ENCODE assay signal across 1 cellular context in genomic region chr22:31399211-31400022, GRCh38.
TF ChIP-seq lines count a peak whose summit lies in the region.

Gene DRG1 (plus strand): TSS chr22:31399604. CDS start chr22:31399684, 80 bp downstream.

TF ChIP-seq in K562, 482 proteins besides CTCF, POLR2A, EP300 and RAD21 (continued from another document and continues in another):
- peak; percentile 71 for TF ChIP-seq RBM25 (IDR thresholded peaks at IDR 0.05; ENCODE audit: low read depth, low read length, severe bottlenecking)
- TF ChIP-seq RCOR1 (IDR thresholded peaks at IDR 0.05; ENCODE audit: borderline replicate concordance in 1 of 2, low read depth in 2 of 2, low read length in 2 of 2), result no peak
- no peak for TF ChIP-seq ZNF785 (CRISPR knock-in tag; IDR thresholded peaks at IDR 0.05)
- TF ChIP-seq FOXJ2 (tag; IDR thresholded peaks at IDR 0.05), result no peak
- TF ChIP-seq TFE3 (CRISPR knock-in tag; IDR thresholded peaks at IDR 0.05), result no peak
- TF ChIP-seq THRB (CRISPR knock-in tag; conservative IDR thresholded peaks at IDR 0.05), result no peak
- no peak for TF ChIP-seq HINFP (tag; conservative IDR thresholded peaks at IDR 0.05; ENCODE audit: low read depth)
- TF ChIP-seq RNF219 (CRISPR knock-in tag; IDR thresholded peaks at IDR 0.05), result no peak
- no peak for TF ChIP-seq ATF1 (CRISPR knock-in tag; IDR thresholded peaks at IDR 0.05)
- TF ChIP-seq ATF1 (tag; IDR thresholded peaks at IDR 0.05), result peak; percentile 69
- no peak for TF ChIP-seq ARID3A (IDR thresholded peaks at IDR 0.05; ENCODE audit: borderline replicate concordance, low read depth, low read length)
- TF ChIP-seq ZNF277 (CRISPR knock-in tag; IDR thresholded peaks at IDR 0.05; ENCODE audit: borderline replicate concordance), result no peak
- TF ChIP-seq MCM3 (IDR thresholded peaks at IDR 0.05), result no peak
- TF ChIP-seq CEBPG (CRISPR knock-in tag; IDR thresholded peaks at IDR 0.05), result no peak
- no peak for TF ChIP-seq CEBPG (tag; conservative IDR thresholded peaks at IDR 0.05 in 1 of 2, IDR thresholded peaks at IDR 0.05 in 1 of 2)
- TF ChIP-seq SP1 (CRISPR knock-in tag; IDR thresholded peaks at IDR 0.05), result peak; percentile 64; the same call in 1 of the 2 replicates
- TF ChIP-seq SMARCA4 (IDR thresholded peaks at IDR 0.05), result no peak
- TF ChIP-seq NR2C1 (IDR thresholded peaks at IDR 0.05), result peak; percentile 71
- peak; percentile 72 for TF ChIP-seq NR2C1 (tag; IDR thresholded peaks at IDR 0.05)
- TF ChIP-seq ZNF449 (CRISPR knock-in tag; IDR thresholded peaks at IDR 0.05), result no peak
- TF ChIP-seq ZHX1 (conservative IDR thresholded peaks at IDR 0.05; ENCODE audit: low read length), result 0 out of 2 replicates have a peak, but pooled peaks have one; percentile 52
- TF ChIP-seq ZNF551 (CRISPR knock-in tag; IDR thresholded peaks at IDR 0.05), result no peak
- no peak for TF ChIP-seq U2AF1 (optimal IDR thresholded peaks at IDR 0.05; ENCODE audit: low read depth, low read length)
- peak in 1 of 2 experiments; percentile 74; a peak in 2 of 4 replicates for TF ChIP-seq SIN3A (IDR thresholded peaks at IDR 0.05; ENCODE audit: borderline replicate concordance in 2 of 2, control insufficient read depth in 1 of 2, low read depth in 2 of 2, low read length in 2 of 2)
- TF ChIP-seq TRIM25 (IDR thresholded peaks at IDR 0.05; ENCODE audit: borderline replicate concordance), result no peak
- TF ChIP-seq BRF2 (IDR thresholded peaks at IDR 0.05; ENCODE audit: borderline replicate concordance, insufficient read depth, insufficient read length), result no peak
- no peak for TF ChIP-seq MEF2A (IDR thresholded peaks at IDR 0.05; ENCODE audit: control insufficient read depth, low read depth, low read length)
- TF ChIP-seq REST (CRISPR knock-in tag; IDR thresholded peaks at IDR 0.05; ENCODE audit: low read depth), result no peak
- peak; percentile 61 for TF ChIP-seq C11orf30 (IDR thresholded peaks at IDR 0.05; ENCODE audit: low read depth)
- TF ChIP-seq DLX4 (CRISPR knock-in tag; IDR thresholded peaks at IDR 0.05), result no peak
- TF ChIP-seq STAT5B (CRISPR knock-in tag; IDR thresholded peaks at IDR 0.05), result no peak
- no peak for TF ChIP-seq CREBBP (IDR thresholded peaks at IDR 0.05; ENCODE audit: low read depth, low read length)
- TF ChIP-seq MXD1 (CRISPR knock-in tag; IDR thresholded peaks at IDR 0.05; ENCODE audit: borderline replicate concordance, poor library complexity, severe bottlenecking), result no peak
- no peak for TF ChIP-seq DNMT1 (IDR thresholded peaks at IDR 0.05)
- TF ChIP-seq FOS (IDR thresholded peaks at IDR 0.05; ENCODE audit: extremely low read depth, insufficient read length), result no peak
